10 cellular contexts compared by ENCODE assay signal in the genomic region with DNA sequence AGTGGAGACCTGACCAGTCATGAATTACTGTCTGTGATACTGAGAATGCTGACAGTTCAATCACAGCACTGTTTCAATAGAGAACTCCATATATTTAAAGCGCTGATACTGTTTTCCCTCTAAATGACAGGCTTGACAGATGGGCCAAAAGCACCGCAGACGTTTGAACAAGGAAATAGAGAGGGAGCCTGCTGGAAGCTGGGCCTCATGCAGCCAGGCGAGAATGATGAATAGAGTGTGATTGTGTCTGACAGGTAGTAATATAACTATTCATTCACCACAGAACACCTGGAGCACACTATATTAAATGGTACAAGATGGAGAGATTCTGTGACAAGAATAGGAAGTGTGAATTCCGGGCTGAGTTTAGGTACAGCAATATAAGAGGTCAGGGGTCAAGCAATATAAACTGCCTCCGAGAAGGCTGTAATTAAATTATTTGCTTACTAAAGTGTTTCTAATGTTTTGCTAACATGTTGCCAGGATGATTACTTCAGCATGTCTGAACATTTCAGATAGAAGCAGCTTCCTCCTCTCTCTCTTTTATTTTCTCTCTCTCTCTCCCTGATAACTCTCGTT.
DNase-seq lines count a peak whose midpoint lies in the region; FAIRE-seq and TF ChIP-seq lines count a peak whose summit lies in the region.
"Had no signal": no experiment of that assay in that cellular context is flagged by ENCODE, and none has a peak within 500 bp of the region (broad histone marks: within the 10 kb centered on the region; RNA-seq: fewer than 3 reads in every experiment).

No MANE protein-coding gene starts in this region.

- FAIRE-seq in frontal cortex (lab: Jason Lieb, UNC): no peak

- no peaks in the 10 kb centered on the region for H3K27me3 Mint-ChIP-seq in mesothelial cell of epicardium (ENCODE audit: low read depth)

- no peaks in the 10 kb centered on the region for H3K36me3 Mint-ChIP-seq in mesothelial cell of epicardium

- TF ChIP-seq CTCF in mesothelial cell of epicardium (IDR thresholded peaks at IDR 0.05; ENCODE audit: unreplicated experiment): no peak

- H3K9me3 Mint-ChIP-seq in mesothelial cell of epicardium: no peaks in the 10 kb centered on the region

- H3K4me3 Mint-ChIP-seq in mesothelial cell of epicardium: no peak overlapping the region

- H3K27ac Mint-ChIP-seq in mesothelial cell of epicardium: peak overlapping the region; percentile 36

- peak; percentile 46 for DNase-seq in DMS53 (lab: John Stamatoyannopoulos, UW)
- peak; percentile 63 for DNase-seq in NCI-H2029 treated with DMSO at 0.1 percent for 48 hours (lab: John Stamatoyannopoulos, UW)
- DNase-seq in SW480 (ENCODE audit: low spot score): peak; percentile 79
- DNase-seq in mesothelial cell of epicardium (ENCODE audit: low spot score in 2 of 2, unreplicated experiment in 2 of 2): no peak
- no peak for DNase-seq in frontal cortex (ENCODE audit: low spot score in 2 of 2)
- DNase-seq in activated effector memory CD4-positive, alpha-beta T cell treated with Interleukin-2 at 50 U/mL for 16 hours: no peak
- no peak for DNase-seq in Ammon's horn (ENCODE audit: low spot score)
- no peak for DNase-seq in GDM1 (lab: John Stamatoyannopoulos, UW)
- DNase-seq: activated CD8-positive, alpha-beta memory T cell treated with anti-CD3 and anti-CD28 coated beads for 24 hours; posterior cingulate gyrus had no signal

- peaks cover 66% of the 10 kb centered on the region for H3K4me1 Mint-ChIP-seq in mesothelial cell of epicardium

Comparison
In these comparisons a context has a peak if more than half of its experiments do, and no peak if none do; other contexts are left out.
1. DNase-seq: peak in DMS53 (single experiment), NCI-H2029 treated with DMSO at 0.1 percent for 48 hours (single experiment) and SW480 (single experiment); none in mesothelial cell of epicardium (0 of 2), frontal cortex (0 of 2), activated effector memory CD4-positive, alpha-beta T cell treated with Interleukin-2 at 50 U/mL for 16 hours (single experiment), Ammon's horn (single experiment) and GDM1 (single experiment).